8 cellular contexts compared by ENCODE assay signal in the genomic region with DNA sequence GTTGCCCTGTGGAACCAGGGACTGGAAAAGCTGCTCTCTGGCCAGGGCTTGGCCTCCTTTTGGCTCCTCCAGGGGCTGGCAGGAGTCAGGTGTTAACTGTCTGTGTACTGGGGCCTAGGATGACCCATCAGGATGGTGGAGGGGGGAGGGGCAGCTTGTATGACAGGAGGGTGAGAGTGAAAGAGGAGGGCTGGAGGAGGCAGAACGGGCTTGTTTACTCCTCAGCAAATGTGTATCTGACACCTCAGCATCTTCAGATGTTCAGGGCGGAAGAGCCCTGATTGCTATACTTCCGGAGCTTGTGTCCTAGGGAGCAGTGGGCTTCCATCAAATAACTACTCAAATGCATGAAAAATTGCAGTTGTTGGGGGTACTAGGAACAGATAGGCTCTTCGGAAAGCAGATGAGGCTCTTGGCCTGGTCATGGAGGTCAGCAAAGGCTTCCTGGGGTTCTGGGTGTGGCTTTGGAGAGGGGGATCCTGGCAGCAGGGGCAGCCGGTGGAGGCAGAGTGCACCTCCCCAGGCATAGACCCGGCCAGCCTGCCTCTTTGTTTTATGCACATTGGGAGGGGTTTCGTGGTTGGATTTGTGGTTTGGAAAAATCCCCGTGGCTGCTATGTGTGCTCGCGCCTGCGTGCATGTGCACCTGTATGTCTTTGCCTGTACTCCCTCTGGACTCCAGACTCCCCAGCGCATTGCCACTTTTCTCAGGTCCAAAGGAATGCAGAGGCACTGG. TPM values are rescaled to one million over a fixed set of nuclear protein-coding genes. Genes with fewer than 3 reads are reported as not detected.
DNase-seq lines count a peak whose midpoint lies in the region; ATAC-seq and TF ChIP-seq lines count a peak whose summit lies in the region.

No MANE protein-coding gene starts in this region.

- ATAC-seq in HG02852 (IDR thresholded peaks at IDR 0.05; ENCODE audit: unreplicated experiment): peak; percentile 54
- ATAC-seq in activated B cell treated with CpG ODN at 0.5 μM for 24 hours (ENCODE audit: low read depth): peak; percentile 30
- ATAC-seq in HG03520 (IDR thresholded peaks at IDR 0.05; ENCODE audit: unreplicated experiment): no peak

- H3K27ac Mint-ChIP-seq in activated B cell treated with CpG ODN at 0.5 μM for 24 hours: peak overlapping the region; percentile 94

- no peak for TF ChIP-seq CTCF in GM12864 (IDR thresholded peaks at IDR 0.05; ENCODE audit: low read depth, low read length, missing control alignments)
- TF ChIP-seq CTCF in activated B cell treated with CpG ODN at 0.5 μM for 24 hours (IDR thresholded peaks at IDR 0.05): no peak

- H3K27me3 Mint-ChIP-seq in activated B cell treated with CpG ODN at 0.5 μM for 24 hours: no peaks in the 10 kb centered on the region

- POLR2A ChIA-PET in activated B cell treated with CpG ODN at 0.5 μM for 24 hours (lab: Charles Lee): interaction anchor here (0.7 to 14.6 kb wide), 9 partner anchors 8 to 434 kb away, joined by 3 to 485 read pairs (median 9); a partner anchor contains a TSS

- CTCF ChIA-PET in activated B cell treated with CpG ODN at 0.5 μM for 24 hours (lab: Charles Lee): interaction anchor here (1.0 to 5.8 kb wide), 7 partner anchors 15 to 42 kb away, joined by 3 to 38 read pairs (median 5); a partner anchor contains a TSS

- peaks cover 95% of the 10 kb centered on the region for H3K4me1 Mint-ChIP-seq in activated B cell treated with CpG ODN at 0.5 μM for 24 hours

- peaks cover 76% of the 10 kb centered on the region for H3K36me3 Mint-ChIP-seq in activated B cell treated with CpG ODN at 0.5 μM for 24 hours (ENCODE audit: low read depth)

- DNase-seq in GM12864 (ENCODE audit: low read depth): no peak
- DNase-seq in activated B cell treated with CpG ODN at 0.5 μM for 24 hours: peak; percentile 69
- DNase-seq in effector CD8-positive, alpha-beta T cell (lab: John Stamatoyannopoulos, UW): peak; percentile 37
- DNase-seq in stimulated activated CD4-positive, alpha-beta T cell treated with anti-CD3 and anti-CD28 coated beads, Interleukin-2, amount 100 ng/mL, for 24 hours: peak; percentile 69 to 76
- no peak for DNase-seq in NCI-H82 (lab: John Stamatoyannopoulos, UW)
- no peak for DNase-seq in HuH-7 (ENCODE audit: low spot score)

- intact Hi-C loops in activated B cell treated with CpG ODN at 0.5 μM for 24 hours (cut with micrococcal nuclease): loop anchor here (1.0 to 2.0 kb wide), 2 partner anchors 14 to 37 kb away; no protein-coding TSS in a partner anchor

- H3K4me3 ChIP-seq in GM12864 (ENCODE audit: low read depth, low read length): peak overlapping the region; percentile 22

- H3K4me3 Mint-ChIP-seq in activated B cell treated with CpG ODN at 0.5 μM for 24 hours: peak overlapping the region; percentile 82

- no peaks in the 10 kb centered on the region for H3K9me3 Mint-ChIP-seq in activated B cell treated with CpG ODN at 0.5 μM for 24 hours

RNA-seq across cellular contexts. Expression of a gene that starts 31.2 kb away (rescaled TPM):
- total RNA-seq in activated B cell treated with CpG ODN at 0.5 μM for 24 hours: 728 and 770 TPM in 2 replicates

Comparison
In these comparisons a context has a peak if more than half of its experiments do, and no peak if none do; other contexts are left out.
1. DNase-seq: peak in activated B cell treated with CpG ODN at 0.5 μM for 24 hours (single experiment), effector CD8-positive, alpha-beta T cell (single experiment) and stimulated activated CD4-positive, alpha-beta T cell treated with anti-CD3 and anti-CD28 coated beads, Interleukin-2, amount 100 ng/mL, for 24 hours (2 of 2); none in GM12864 (single experiment), NCI-H82 (single experiment) and HuH-7 (single experiment).